ENCODE assay signal across 1 cellular context in genomic region chr16:3868556-3868955, GRCh38.
TF ChIP-seq lines count a peak whose summit lies in the region.

No MANE protein-coding gene starts in this region.

TF ChIP-seq in IMR-90, 13 proteins besides CTCF, POLR2A, EP300 and RAD21:
- TF ChIP-seq SMC3 (IDR thresholded peaks at IDR 0.05; ENCODE audit: low read depth, low read length) (no peak), CHD1 (IDR thresholded peaks at IDR 0.05; ENCODE audit: low read depth, low read length) (no peak), BHLHE40 (IDR thresholded peaks at IDR 0.05; ENCODE audit: low read depth, low read length) (no peak), FOS (IDR thresholded peaks at IDR 0.05; ENCODE audit: low read depth, low read length) (no peak), ELK1 (IDR thresholded peaks at IDR 0.05; ENCODE audit: borderline replicate concordance, low read depth, low read length) (no peak), NFE2L2 (IDR thresholded peaks at IDR 0.05; ENCODE audit: low read depth, low read length) (no peak), MAFK (IDR thresholded peaks at IDR 0.05; ENCODE audit: low read depth, low read length) (no peak)
